In genomic region chr6:136226674-136227377, GRCh38 we compare ENCODE assay signal across 1 cellular context.
TF ChIP-seq lines count a peak whose summit lies in the region.

No MANE protein-coding gene starts in this region.

TF ChIP-seq in HepG2, 621 proteins besides CTCF, POLR2A, EP300 and RAD21 (continued from another document):
- TF ChIP-seq ATF4 (CRISPR knock-in tag; IDR thresholded peaks at IDR 0.05), result peak in 1 of 2 experiments; percentile 57; a peak in 1 of 4 replicates
- TF ChIP-seq TEAD3 (CRISPR knock-in tag; optimal IDR thresholded peaks at IDR 0.05; ENCODE audit: borderline replicate concordance), result peak; percentile 64
- TF ChIP-seq ZNF761 (CRISPR knock-in tag; conservative IDR thresholded peaks at IDR 0.05), result 0 out of 2 replicates have a peak, but pooled peaks have one; percentile 52
- no peak for TF ChIP-seq GTF2F1 (IDR thresholded peaks at IDR 0.05; ENCODE audit: low read length)
- TF ChIP-seq REPIN1 (CRISPR knock-in tag; IDR thresholded peaks at IDR 0.05; ENCODE audit: borderline replicate concordance, low read depth), result peak; percentile 17; the same call in 1 of the 2 replicates
- no peak; the same call in 1 of the 2 replicates for TF ChIP-seq HNF4G (IDR thresholded peaks at IDR 0.05; ENCODE audit: borderline replicate concordance, low read depth, low read length)
- TF ChIP-seq HNF4G (CRISPR knock-in tag; IDR thresholded peaks at IDR 0.05; ENCODE audit: borderline replicate concordance, low read depth), result 0 out of 2 replicates have a peak, but pooled peaks have one; percentile 37
- peak; percentile 5; the same call in 1 of the 2 replicates for TF ChIP-seq MYPOP (CRISPR knock-in tag; IDR thresholded peaks at IDR 0.05)
- no peak for TF ChIP-seq ZSCAN25 (CRISPR knock-in tag; IDR thresholded peaks at IDR 0.05)
- TF ChIP-seq ZNF549 (CRISPR knock-in tag; IDR thresholded peaks at IDR 0.05), result 0 out of 2 replicates have a peak, but pooled peaks have one; percentile 33
- TF ChIP-seq TFDP2 (CRISPR knock-in tag; IDR thresholded peaks at IDR 0.05), result no peak
- TF ChIP-seq, protein P1, sequence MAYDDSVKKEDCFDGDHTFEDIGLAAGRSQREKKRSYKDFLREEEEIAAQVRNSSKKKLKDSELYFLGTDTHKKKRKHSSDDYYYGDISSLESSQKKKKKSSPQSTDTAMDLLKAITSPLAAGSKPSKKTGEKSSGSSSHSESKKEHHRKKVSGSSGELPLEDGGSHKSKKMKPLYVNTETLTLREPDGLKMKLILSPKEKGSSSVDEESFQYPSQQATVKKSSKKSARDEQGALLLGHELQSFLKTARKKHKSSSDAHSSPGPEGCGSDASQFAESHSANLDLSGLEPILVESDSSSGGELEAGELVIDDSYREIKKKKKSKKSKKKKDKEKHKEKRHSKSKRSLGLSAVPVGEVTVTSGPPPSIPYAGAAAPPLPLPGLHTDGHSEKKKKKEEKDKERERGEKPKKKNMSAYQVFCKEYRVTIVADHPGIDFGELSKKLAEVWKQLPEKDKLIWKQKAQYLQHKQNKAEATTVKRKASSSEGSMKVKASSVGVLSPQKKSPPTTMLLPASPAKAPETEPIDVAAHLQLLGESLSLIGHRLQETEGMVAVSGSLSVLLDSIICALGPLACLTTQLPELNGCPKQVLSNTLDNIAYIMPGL (CRISPR knock-in tag; IDR thresholded peaks at IDR 0.05; ENCODE audit: borderline replicate concordance in 1 of 2, low read depth in 1 of 2), result peak in 1 of 2 experiments; percentile 26; a peak in 1 of 4 replicates
- peak; percentile 30; the same call in 1 of the 2 replicates for TF ChIP-seq FOXK1 (CRISPR knock-in tag; IDR thresholded peaks at IDR 0.05; ENCODE audit: borderline replicate concordance, low read depth)
- peak; percentile 70 for TF ChIP-seq HNF4A (CRISPR knock-in tag; IDR thresholded peaks at IDR 0.05)
- no peak for TF ChIP-seq ZBTB20 (CRISPR knock-in tag; IDR thresholded peaks at IDR 0.05; ENCODE audit: borderline replicate concordance, low read depth)
- TF ChIP-seq KAT7 (CRISPR knock-in tag; IDR thresholded peaks at IDR 0.05; ENCODE audit: borderline replicate concordance), result 0 out of 2 replicates have a peak, but pooled peaks have one; percentile 26
- no peak for TF ChIP-seq ZBTB1 (CRISPR knock-in tag; IDR thresholded peaks at IDR 0.05; ENCODE audit: borderline replicate concordance)
- no peak for TF ChIP-seq MEIS1 (CRISPR knock-in tag; IDR thresholded peaks at IDR 0.05; ENCODE audit: borderline replicate concordance)
